Comparison of ENCODE assay signal across 15 cellular contexts in the genomic region with DNA sequence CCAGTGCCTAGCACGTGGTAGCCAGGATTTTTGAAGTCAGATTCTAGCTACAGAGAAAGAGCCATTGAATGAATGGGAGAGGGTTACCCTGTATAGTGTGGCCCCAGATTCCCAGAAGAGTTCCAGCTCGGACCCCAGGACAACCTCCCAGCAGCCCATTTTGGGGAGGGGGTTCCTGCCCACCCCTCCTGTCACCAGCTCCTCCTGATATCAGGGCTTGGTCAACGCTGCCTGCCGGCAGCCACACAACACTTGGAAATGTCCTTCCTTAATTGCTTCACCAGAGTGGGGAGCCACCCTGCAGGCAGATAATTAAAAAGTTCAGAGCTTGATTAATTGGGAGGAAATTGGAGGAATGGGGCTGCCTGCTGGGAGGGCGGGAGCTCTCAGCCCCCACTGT.
DNase-seq lines count a peak whose midpoint lies in the region; TF ChIP-seq lines count a peak whose summit lies in the region.
"Had no signal": no experiment of that assay in that cellular context is flagged by ENCODE, and none has a peak within 500 bp of the region (broad histone marks: within the 10 kb centered on the region; RNA-seq: fewer than 3 reads in every experiment).

No MANE protein-coding gene starts in this region.

- no peaks in the 10 kb centered on the region for H3K36me3 ChIP-seq in BLaER1
- H3K36me3 ChIP-seq: HAP-1 had no signal

- H3K27me3 ChIP-seq in BLaER1, result no peaks in the 10 kb centered on the region
- no peaks in the 10 kb centered on the region for H3K27me3 ChIP-seq in dorsolateral prefrontal cortex

- peak overlapping the region; percentile 36 for H3K4me2 ChIP-seq in BLaER1

- H3K4me3 ChIP-seq in BLaER1, result no peak overlapping the region
- no peak overlapping the region for H3K4me3 ChIP-seq in dorsolateral prefrontal cortex
- H3K4me3 ChIP-seq: HAP-1 had no signal

- intact Hi-C loops in dorsolateral prefrontal cortex (cut with DNase I), result no loop called here

- no peaks in the 10 kb centered on the region for H3K9me3 ChIP-seq in BLaER1
- H3K9me3 ChIP-seq: HAP-1 had no signal

- TF ChIP-seq CTCF in dorsolateral prefrontal cortex (IDR thresholded peaks at IDR 0.05 in 54 of 56, conservative IDR thresholded peaks at IDR 0.05 in 2 of 56; ENCODE audit: low read depth in 1 of 56, partially characterized antibody in 56 of 56), result no peak

- H3K9ac ChIP-seq in BLaER1, result no peak overlapping the region

- peaks cover 24% of the 10 kb centered on the region for H3K4me1 ChIP-seq in BLaER1
- H3K4me1 ChIP-seq: HAP-1 had no signal

- DNase-seq in dorsolateral prefrontal cortex, result no peak
- peak; percentile 53 for DNase-seq in retina
- no peak for DNase-seq in SHP77 treated with DMSO at 0.1 percent for 48 hours (lab: John Stamatoyannopoulos, UW)
- no peak for DNase-seq in COLO829 (ENCODE audit: low spot score)
- DNase-seq in activated gamma-delta T cell (lab: John Stamatoyannopoulos, UW), result no peak
- DNase-seq in putamen (ENCODE audit: low spot score), result no peak
- DNase-seq: CD4-positive, alpha-beta T cell; DMS153; DMS79 treated with DMSO at 0.1 percent for 48 hours; GDM1; GOT3 had no signal

- no peak overlapping the region for H3K27ac ChIP-seq in BLaER1
- H3K27ac ChIP-seq in angular gyrus (ENCODE audit: low read depth, low read length), result peak overlapping the region; percentile 77
- H3K27ac ChIP-seq in dorsolateral prefrontal cortex, result peak overlapping the region in 54 of 59 donors; percentile 15 to 96 (median 90)
- H3K27ac ChIP-seq: 22Rv1 had no signal

- H4K20me1 ChIP-seq in BLaER1, result no peaks in the 10 kb centered on the region
